In genomic region chr12:2891240-2892053, GRCh38 we compare ENCODE assay signal across 8 cellular contexts. TPM values are rescaled to one million over a fixed set of nuclear protein-coding genes. Genes with fewer than 3 reads are reported as not detected.
DNase-seq lines count a peak whose midpoint lies in the region; ATAC-seq and TF ChIP-seq lines count a peak whose summit lies in the region.

No MANE protein-coding gene starts in this region.

- TF ChIP-seq CTCF in body of pancreas (IDR thresholded peaks at IDR 0.05) (no peak), gastrocnemius medialis (IDR thresholded peaks at IDR 0.05 in 4 of 5, conservative IDR thresholded peaks at IDR 0.05 in 1 of 5) (no peak)

- 18 to 29% methylated on average over 29 to 42 of the region's 42 CpGs for WGBS in body of pancreas, 2 donors

- intact Hi-C loops in body of pancreas (cut with DNase I), result no loop called here
- intact Hi-C loops in gastrocnemius medialis (cut with DNase I; ENCODE audit: low total_unique reads), result loop anchor here (1.0 to 10.0 kb wide), 4 partner anchors 31 to 363 kb away; partner anchors contain the start of gene TEAD4

- H3K4me3 ChIP-seq in body of pancreas (peak overlapping the region; percentile 53 to 59), iPS-15b (ENCODE audit: low read depth, low read length) (peak overlapping the region; percentile 77), gastrocnemius medialis (peak overlapping the region; percentile 89 to 96 (median 93))

- ATAC-seq in HG03108 (IDR thresholded peaks at IDR 0.05; ENCODE audit: unreplicated experiment) (peak; percentile 14), body of pancreas (peak; percentile 38), gastrocnemius medialis (peak; percentile 53 to 61)

- H3K36me3 ChIP-seq in body of pancreas (replicated peaks in 1 of 2; ENCODE audit: insufficient read depth in 1 of 2, low read depth in 2 of 2) (no peaks in the 10 kb centered on the region), iPS-15b (ENCODE audit: control insufficient read depth, insufficient read depth, low read length) (peaks cover 20% of the 10 kb centered on the region), gastrocnemius medialis (no peaks in the 10 kb centered on the region)

- H3K27ac ChIP-seq in body of pancreas (peak overlapping the region; percentile 82 to 89 (median 88)), gastrocnemius medialis (peak overlapping the region; percentile 90 to 96 (median 92))

- H3K4me1 ChIP-seq in body of pancreas (peaks cover 11% of the 10 kb centered on the region), iPS-15b (ENCODE audit: control insufficient read depth, insufficient read depth, low read length) (no peaks in the 10 kb centered on the region), gastrocnemius medialis (peaks cover 21 to 28% of the 10 kb centered on the region in 2 donors)

- peak; percentile 43 for DNase-seq in activated CD8-positive, alpha-beta memory T cell treated with anti-CD3 and anti-CD28 coated beads, Interleukin-2, amount 50 U/mL, for 4 hours
- DNase-seq in activated CD8-positive, alpha-beta memory T cell treated with anti-CD3 and anti-CD28 coated beads for 24 hours, result no peak
- DNase-seq in RKO (ENCODE audit: low spot score) (peak; percentile 77), body of pancreas (peak; percentile 45 to 66 (median 54)), gastrocnemius medialis (peak; percentile 16 to 38), NCI-H187 (lab: John Stamatoyannopoulos, UW) (no peak)

- no peaks in the 10 kb centered on the region for H3K9me3 ChIP-seq in body of pancreas
- H3K9me3 ChIP-seq in iPS-15b (ENCODE audit: control insufficient read depth, insufficient read depth, low read length), result no peaks in the 10 kb centered on the region
- H3K9me3 ChIP-seq in gastrocnemius medialis, result no peaks in the 10 kb centered on the region

- TF ChIP-seq POLR2A in body of pancreas (IDR thresholded peaks at IDR 0.05), result no peak
- TF ChIP-seq POLR2A in gastrocnemius medialis (IDR thresholded peaks at IDR 0.05), result no peak

- in situ Hi-C loops in gastrocnemius medialis (cut with MboI; ENCODE audit: low sequenced_read_pairs in 4 of 4), result loop anchor here in 1 of 4 donors (25.0 kb wide), 1 partner anchor 146 kb away; no protein-coding TSS in a partner anchor

- H3K27me3 ChIP-seq in body of pancreas (no peaks in the 10 kb centered on the region), iPS-15b (ENCODE audit: control insufficient read depth, insufficient read depth, low read length) (no peaks in the 10 kb centered on the region), gastrocnemius medialis (no peaks in the 10 kb centered on the region)

- peak overlapping the region; percentile 61 for H3K9ac ChIP-seq in iPS-15b (ENCODE audit: low read depth, low read length)

RNA-seq across cellular contexts. Expression of gene TULP3, which starts 0.8 kb away (rescaled TPM):
- total RNA-seq in body of pancreas (1 to 10 TPM; 6.9 to 7.8 TPM), gastrocnemius medialis (10 to 100 TPM in 2 of 4 donors, 1 to 10 TPM in 2; 2.8 to 15.8 (median 11.2) TPM)

RNA-seq across cellular contexts. Expression of gene RHNO1, which starts 14.4 kb away (rescaled TPM):
- total RNA-seq in body of pancreas (10 to 100 TPM in 1 of 2 donors, 1 to 10 TPM in 1; 6.0 to 10.9 TPM), gastrocnemius medialis (10 to 100 TPM in 1 of 4 donors, 1 to 10 TPM in 3; 4.9 to 11.8 (median 6.7) TPM)

RNA-seq across cellular contexts. Expression of gene FOXM1, which starts 14.5 kb away (rescaled TPM):
- total RNA-seq in body of pancreas (under 1 TPM in 1 of 2 donors, not detected in 1; 0.52 TPM), gastrocnemius medialis (1 to 10 TPM in 1 of 4 donors, under 1 TPM in 1, not detected in 2; 0.95 to 1.1 TPM)

RNA-seq across cellular contexts. Expression of gene TEX52, which starts 34.6 kb away (rescaled TPM):
- total RNA-seq in body of pancreas, result not detected
- total RNA-seq in gastrocnemius medialis, result under 1 TPM in 1 of 4 donors, not detected in 3; 0.68 TPM

RNA-seq across cellular contexts. Expression of gene NRIP2, which starts 56.6 kb away (rescaled TPM):
- total RNA-seq in body of pancreas (under 1 TPM; 0.26 to 0.33 TPM), gastrocnemius medialis (1 to 10 TPM in 3 of 4 donors, not detected in 1; 1.3 to 5.2 (median 2.0) TPM)

Comparison
In these comparisons a context has a peak if more than half of its experiments do, and no peak if none do; other contexts are left out.
1. DNase-seq: peak in activated CD8-positive, alpha-beta memory T cell treated with anti-CD3 and anti-CD28 coated beads, Interleukin-2, amount 50 U/mL, for 4 hours (single experiment), RKO (single experiment), body of pancreas (4 of 4) and gastrocnemius medialis (2 of 2); none in activated CD8-positive, alpha-beta memory T cell treated with anti-CD3 and anti-CD28 coated beads for 24 hours (single experiment) and NCI-H187 (0 of 2).
2. Peak in every context shown above with its lines, with median percentiles within 50 percentile points of each other: ATAC-seq and H3K4me3 ChIP-seq.